Comparison of ENCODE assay signal across 20 cellular contexts in genomic region chr7:137335814-137336213, GRCh38. TPM values are rescaled to one million over a fixed set of nuclear protein-coding genes. Genes with fewer than 3 reads are reported as not detected.
"Had no signal": no experiment of that assay in that cellular context is flagged by ENCODE, and none has a peak within 500 bp of the region (broad histone marks: within the 10 kb centered on the region; RNA-seq: fewer than 3 reads in every experiment).

No MANE protein-coding gene starts in this region.

- H3K27ac ChIP-seq: brain microvascular endothelial cell, coronary artery, lower lobe of right lung, right atrium auricular region, tibial nerve, vagina had no signal

- H3K27me3 ChIP-seq: brain microvascular endothelial cell, right atrium auricular region, tibial nerve, vagina had no signal

- H3K9me3 ChIP-seq: lower lobe of right lung, right atrium auricular region, tibial nerve, vagina had no signal

- DNase-seq: activated CD4-positive, alpha-beta T cell treated with anti-CD3 and anti-CD28 coated beads, Interleukin-2, amount 10 ng/mL, durations not matched to agents 24 days and 14 days; activated CD8-positive, alpha-beta T cell treated with anti-CD3 and anti-CD28 coated beads for 36 hours; activated naive CD4-positive, alpha-beta T cell treated with Interleukin-2 at 50 U/mL for 16 hours; activated naive CD8-positive, alpha-beta T cell treated with anti-CD3 and anti-CD28 coated beads, Interleukin-2, amount 10 ng/mL, durations not matched to agents 7 days and 5 days; activated T-cell treated with anti-CD3 and anti-CD28 coated beads, Interleukin-2, amount 50 U/mL, for 24 hours; brain microvascular endothelial cell; foreskin fibroblast; glutamatergic neuron; hippocampal formation; lower lobe of right lung; nucleus accumbens; stimulated activated CD4-positive, alpha-beta T cell treated with anti-CD3 and anti-CD28 coated beads, Interleukin-2, amount 100 ng/mL, for 24 hours; stimulated activated naive CD8-positive, alpha-beta T cell treated with anti-CD3 and anti-CD28 coated beads, Interleukin-15, Interleukin-2, amounts not matched to agents 100 U/mL and 50 U/mL, for 24 hours; T-helper 1 cell; T-helper 9 cell had no signal

- H3K36me3 ChIP-seq: brain microvascular endothelial cell, lower lobe of right lung, right atrium auricular region, tibial nerve, vagina had no signal

- H3K4me3 ChIP-seq: coronary artery, lower lobe of right lung, right atrium auricular region, tibial nerve, vagina had no signal

- H3K4me1 ChIP-seq: lower lobe of right lung, right atrium auricular region, vagina had no signal

- ATAC-seq: activated CD8-positive, alpha-beta T cell treated with anti-CD3 and anti-CD28 coated beads for 36 hours; lower lobe of right lung; natural killer cell treated with Interleukin-12 subunit alpha and Interleukin-12 subunit beta and Interleukin-15 and Interleukin-18, amount 100 ng/mL, for 72 hours; stimulated activated naive CD8-positive, alpha-beta T cell treated with anti-CD3 and anti-CD28 coated beads, Interleukin-15, Interleukin-2, amounts not matched to agents 100 U/mL and 50 U/mL, for 24 hours had no signal

RNA-seq across cellular contexts. Expression of gene PTN, which starts 7.7 kb away (rescaled TPM):
- total RNA-seq: activated CD4-positive, alpha-beta T cell treated with anti-CD3 and anti-CD28 coated beads, Interleukin-2, amount 10 ng/mL, durations not matched to agents 24 days and 14 days; activated CD8-positive, alpha-beta T cell treated with anti-CD3 and anti-CD28 coated beads for 36 hours; activated naive CD8-positive, alpha-beta T cell treated with anti-CD3 and anti-CD28 coated beads, Interleukin-2, amount 10 ng/mL, durations not matched to agents 7 days and 5 days; natural killer cell treated with Interleukin-12 subunit alpha and Interleukin-12 subunit beta and Interleukin-15 and Interleukin-18, amount 100 ng/mL, for 72 hours had no signal
